1 cellular context compared by ENCODE assay signal in the genomic region with DNA sequence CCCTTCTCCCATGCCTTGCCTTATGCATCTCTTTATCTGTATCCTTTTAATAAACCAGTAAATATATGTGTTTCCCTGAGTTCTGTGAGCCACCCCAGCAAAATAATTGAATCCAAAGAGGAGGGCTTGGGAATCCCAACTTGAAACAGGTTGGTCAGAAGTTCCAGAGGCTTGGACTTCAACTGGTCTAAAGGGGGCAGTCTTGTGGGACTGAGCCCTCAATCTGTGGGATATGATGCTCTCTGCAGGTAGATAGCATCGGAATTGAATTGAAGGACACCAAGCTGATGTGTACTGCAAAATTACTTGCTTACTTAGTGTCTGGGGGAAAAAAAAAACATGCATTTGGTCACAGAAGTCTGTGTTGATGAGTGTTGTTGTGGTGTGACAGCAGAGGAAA.
TF ChIP-seq lines count a peak whose summit lies in the region.

No MANE protein-coding gene starts in this region.

TF ChIP-seq in GM23338, 12 proteins besides CTCF, POLR2A, EP300 and RAD21 (continued from another document):
- TF ChIP-seq, protein P1, sequence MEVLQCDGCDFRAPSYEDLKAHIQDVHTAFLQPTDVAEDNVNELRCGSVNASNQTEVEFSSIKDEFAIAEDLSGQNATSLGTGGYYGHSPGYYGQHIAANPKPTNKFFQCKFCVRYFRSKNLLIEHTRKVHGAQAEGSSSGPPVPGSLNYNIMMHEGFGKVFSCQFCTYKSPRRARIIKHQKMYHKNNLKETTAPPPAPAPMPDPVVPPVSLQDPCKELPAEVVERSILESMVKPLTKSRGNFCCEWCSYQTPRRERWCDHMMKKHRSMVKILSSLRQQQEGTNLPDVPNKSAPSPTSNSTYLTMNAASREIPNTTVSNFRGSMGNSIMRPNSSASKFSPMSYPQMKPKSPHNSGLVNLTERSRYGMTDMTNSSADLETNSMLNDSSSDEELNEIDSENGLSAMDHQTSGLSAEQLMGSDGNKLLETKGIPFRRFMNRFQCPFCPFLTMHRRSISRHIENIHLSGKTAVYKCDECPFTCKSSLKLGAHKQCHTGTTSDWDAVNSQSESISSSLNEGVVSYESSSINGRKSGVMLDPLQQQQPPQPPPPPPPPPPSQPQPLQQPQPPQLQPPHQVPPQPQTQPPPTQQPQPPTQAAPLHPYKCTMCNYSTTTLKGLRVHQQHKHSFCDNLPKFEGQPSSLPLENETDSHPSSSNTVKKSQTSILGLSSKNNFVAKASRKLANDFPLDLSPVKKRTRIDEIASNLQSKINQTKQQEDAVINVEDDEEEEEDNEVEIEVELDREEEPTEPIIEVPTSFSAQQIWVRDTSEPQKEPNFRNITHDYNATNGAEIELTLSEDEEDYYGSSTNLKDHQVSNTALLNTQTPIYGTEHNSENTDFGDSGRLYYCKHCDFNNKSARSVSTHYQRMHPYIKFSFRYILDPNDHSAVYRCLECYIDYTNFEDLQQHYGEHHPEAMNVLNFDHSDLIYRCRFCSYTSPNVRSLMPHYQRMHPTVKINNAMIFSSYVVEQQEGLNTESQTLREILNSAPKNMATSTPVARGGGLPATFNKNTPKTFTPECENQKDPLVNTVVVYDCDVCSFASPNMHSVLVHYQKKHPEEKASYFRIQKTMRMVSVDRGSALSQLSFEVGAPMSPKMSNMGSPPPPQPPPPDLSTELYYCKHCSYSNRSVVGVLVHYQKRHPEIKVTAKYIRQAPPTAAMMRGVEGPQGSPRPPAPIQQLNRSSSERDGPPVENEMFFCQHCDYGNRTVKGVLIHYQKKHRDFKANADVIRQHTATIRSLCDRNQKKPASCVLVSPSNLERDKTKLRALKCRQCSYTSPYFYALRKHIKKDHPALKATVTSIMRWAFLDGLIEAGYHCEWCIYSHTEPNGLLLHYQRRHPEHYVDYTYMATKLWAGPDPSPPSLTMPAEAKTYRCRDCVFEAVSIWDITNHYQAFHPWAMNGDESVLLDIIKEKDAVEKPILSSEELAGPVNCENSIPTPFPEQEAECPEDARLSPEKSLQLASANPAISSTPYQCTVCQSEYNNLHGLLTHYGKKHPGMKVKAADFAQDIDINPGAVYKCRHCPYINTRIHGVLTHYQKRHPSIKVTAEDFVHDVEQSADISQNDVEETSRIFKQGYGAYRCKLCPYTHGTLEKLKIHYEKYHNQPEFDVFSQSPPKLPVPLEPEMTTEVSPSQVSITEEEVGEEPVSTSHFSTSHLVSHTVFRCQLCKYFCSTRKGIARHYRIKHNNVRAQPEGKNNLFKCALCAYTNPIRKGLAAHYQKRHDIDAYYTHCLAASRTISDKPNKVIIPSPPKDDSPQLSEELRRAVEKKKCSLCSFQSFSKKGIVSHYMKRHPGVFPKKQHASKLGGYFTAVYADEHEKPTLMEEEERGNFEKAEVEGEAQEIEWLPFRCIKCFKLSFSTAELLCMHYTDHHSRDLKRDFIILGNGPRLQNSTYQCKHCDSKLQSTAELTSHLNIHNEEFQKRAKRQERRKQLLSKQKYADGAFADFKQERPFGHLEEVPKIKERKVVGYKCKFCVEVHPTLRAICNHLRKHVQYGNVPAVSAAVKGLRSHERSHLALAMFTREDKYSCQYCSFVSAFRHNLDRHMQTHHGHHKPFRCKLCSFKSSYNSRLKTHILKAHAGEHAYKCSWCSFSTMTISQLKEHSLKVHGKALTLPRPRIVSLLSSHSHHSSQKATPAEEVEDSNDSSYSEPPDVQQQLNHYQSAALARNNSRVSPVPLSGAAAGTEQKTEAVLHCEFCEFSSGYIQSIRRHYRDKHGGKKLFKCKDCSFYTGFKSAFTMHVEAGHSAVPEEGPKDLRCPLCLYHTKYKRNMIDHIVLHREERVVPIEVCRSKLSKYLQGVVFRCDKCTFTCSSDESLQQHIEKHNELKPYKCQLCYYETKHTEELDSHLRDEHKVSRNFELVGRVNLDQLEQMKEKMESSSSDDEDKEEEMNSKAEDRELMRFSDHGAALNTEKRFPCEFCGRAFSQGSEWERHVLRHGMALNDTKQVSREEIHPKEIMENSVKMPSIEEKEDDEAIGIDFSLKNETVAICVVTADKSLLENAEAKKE (CRISPR knock-in tag; IDR thresholded peaks at IDR 0.05), result 0 out of 2 replicates have a peak, but pooled peaks have one; percentile 8
